1 cellular context compared by ENCODE assay signal in the genomic region with DNA sequence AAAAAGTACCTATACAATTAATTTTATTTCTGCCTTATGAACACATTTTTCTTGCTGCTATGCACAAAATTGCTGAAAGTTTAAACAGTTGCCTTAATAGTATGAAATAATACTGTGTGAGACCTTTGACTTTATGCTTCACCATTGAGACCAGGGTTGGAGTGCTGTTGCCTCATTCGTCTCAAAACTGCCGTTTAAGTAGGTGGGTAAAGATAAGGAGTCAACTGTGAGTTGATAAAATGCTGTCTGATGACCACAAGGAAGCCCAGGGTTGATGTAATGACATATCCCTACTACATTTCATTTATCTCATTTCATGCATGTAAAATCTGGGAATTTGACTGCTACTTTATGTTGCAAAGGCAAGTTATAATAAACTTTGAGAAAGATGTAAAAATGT.
TF ChIP-seq lines count a peak whose summit lies in the region.

No MANE protein-coding gene starts in this region.

TF ChIP-seq in K562, 482 proteins besides CTCF, POLR2A, EP300 and RAD21 (continues in another document):
- TF ChIP-seq, protein P1, sequence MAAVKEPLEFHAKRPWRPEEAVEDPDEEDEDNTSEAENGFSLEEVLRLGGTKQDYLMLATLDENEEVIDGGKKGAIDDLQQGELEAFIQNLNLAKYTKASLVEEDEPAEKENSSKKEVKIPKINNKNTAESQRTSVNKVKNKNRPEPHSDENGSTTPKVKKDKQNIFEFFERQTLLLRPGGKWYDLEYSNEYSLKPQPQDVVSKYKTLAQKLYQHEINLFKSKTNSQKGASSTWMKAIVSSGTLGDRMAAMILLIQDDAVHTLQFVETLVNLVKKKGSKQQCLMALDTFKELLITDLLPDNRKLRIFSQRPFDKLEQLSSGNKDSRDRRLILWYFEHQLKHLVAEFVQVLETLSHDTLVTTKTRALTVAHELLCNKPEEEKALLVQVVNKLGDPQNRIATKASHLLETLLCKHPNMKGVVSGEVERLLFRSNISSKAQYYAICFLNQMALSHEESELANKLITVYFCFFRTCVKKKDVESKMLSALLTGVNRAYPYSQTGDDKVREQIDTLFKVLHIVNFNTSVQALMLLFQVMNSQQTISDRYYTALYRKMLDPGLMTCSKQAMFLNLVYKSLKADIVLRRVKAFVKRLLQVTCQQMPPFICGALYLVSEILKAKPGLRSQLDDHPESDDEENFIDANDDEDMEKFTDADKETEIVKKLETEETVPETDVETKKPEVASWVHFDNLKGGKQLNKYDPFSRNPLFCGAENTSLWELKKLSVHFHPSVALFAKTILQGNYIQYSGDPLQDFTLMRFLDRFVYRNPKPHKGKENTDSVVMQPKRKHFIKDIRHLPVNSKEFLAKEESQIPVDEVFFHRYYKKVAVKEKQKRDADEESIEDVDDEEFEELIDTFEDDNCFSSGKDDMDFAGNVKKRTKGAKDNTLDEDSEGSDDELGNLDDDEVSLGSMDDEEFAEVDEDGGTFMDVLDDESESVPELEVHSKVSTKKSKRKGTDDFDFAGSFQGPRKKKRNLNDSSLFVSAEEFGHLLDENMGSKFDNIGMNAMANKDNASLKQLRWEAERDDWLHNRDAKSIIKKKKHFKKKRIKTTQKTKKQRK (IDR thresholded peaks at IDR 0.05; ENCODE audit: borderline replicate concordance, low read depth, low read length) = no peak
- TF ChIP-seq CREM (IDR thresholded peaks at IDR 0.05; ENCODE audit: low read depth) (0 out of 2 replicates have a peak, but pooled peaks have one; percentile 50), ZNF583 (CRISPR knock-in tag; IDR thresholded peaks at IDR 0.05) (no peak), CBFA2T2 (conservative IDR thresholded peaks at IDR 0.05) (0 out of 2 replicates have a peak, but pooled peaks have one; percentile 41), SMARCE1 (IDR thresholded peaks at IDR 0.05) (peak; percentile 74; the same call in 1 of the 2 replicates), RHOXF2B (CRISPR knock-in tag; conservative IDR thresholded peaks at IDR 0.05) (no peak), NCOR1 (IDR thresholded peaks at IDR 0.05) (peak; percentile 53; the same call in 1 of the 2 replicates), TEAD1 (CRISPR knock-in tag; IDR thresholded peaks at IDR 0.05) (peak in 1 of 2 experiments; percentile 47; a peak in 1 of 4 replicates), FOXM1 (IDR thresholded peaks at IDR 0.05; ENCODE audit: low read depth) (peak; percentile 53; the same call in 1 of the 2 replicates), FOXM1 (CRISPR knock-in tag; IDR thresholded peaks at IDR 0.05; ENCODE audit: low read depth) (no peak), HMGN3 (IDR thresholded peaks at IDR 0.05; ENCODE audit: borderline replicate concordance, extremely low read depth, insufficient read length, low read depth, low read length) (no peak), NBN (IDR thresholded peaks at IDR 0.05; ENCODE audit: low read depth) (0 out of 2 replicates have a peak, but pooled peaks have one; percentile 29), MEIS2 (IDR thresholded peaks at IDR 0.05; ENCODE audit: partially characterized antibody) (peak; percentile 79), PHB (CRISPR knock-in tag; IDR thresholded peaks at IDR 0.05) (no peak), ESRRA (IDR thresholded peaks at IDR 0.05; ENCODE audit: borderline replicate concordance, low read depth) (peak; percentile 47; the same call in 1 of the 2 replicates), NFE2 (IDR thresholded peaks at IDR 0.05; ENCODE audit: low read depth) (0 out of 2 replicates have a peak, but pooled peaks have one; percentile 19), NFYB (IDR thresholded peaks at IDR 0.05; ENCODE audit: extremely low read depth, insufficient read length) (no peak), TRIM24 (IDR thresholded peaks at IDR 0.05) (peak; percentile 47 to 73; a peak in 2 of 4 replicates), TAL1 (IDR thresholded peaks at IDR 0.05) (peak; percentile 64), TEAD4 (IDR thresholded peaks at IDR 0.05; ENCODE audit: low read length) (peak; percentile 81), TEAD4 (CRISPR knock-in tag; IDR thresholded peaks at IDR 0.05; ENCODE audit: borderline replicate concordance) (no peak), RNF2 (IDR thresholded peaks at IDR 0.05) (peak; percentile 77; the same call in 1 of the 2 replicates), ZNF165 (CRISPR knock-in tag; IDR thresholded peaks at IDR 0.05; ENCODE audit: borderline replicate concordance) (no peak), PRMT5 (CRISPR knock-in tag; IDR thresholded peaks at IDR 0.05) (no peak), SMAD4 (CRISPR knock-in tag; conservative IDR thresholded peaks at IDR 0.05) (peak; percentile 64), POLR3A (IDR thresholded peaks at IDR 0.05; ENCODE audit: borderline replicate concordance, extremely low read depth, insufficient read depth, insufficient read length) (no peak), BRD9 (IDR thresholded peaks at IDR 0.05; ENCODE audit: low read depth, partially characterized antibody) (peak; percentile 28), ARNT (IDR thresholded peaks at IDR 0.05) (peak in 1 of 2 experiments; percentile 70; a peak in 1 of 4 replicates), PHF21A (IDR thresholded peaks at IDR 0.05; ENCODE audit: borderline replicate concordance, low read depth) (no peak), CEBPG (CRISPR knock-in tag; IDR thresholded peaks at IDR 0.05) (peak; percentile 93), CEBPG (tag; conservative IDR thresholded peaks at IDR 0.05 in 1 of 2, IDR thresholded peaks at IDR 0.05 in 1 of 2) (peak; percentile 64 to 87), ZNF175 (CRISPR knock-in tag; IDR thresholded peaks at IDR 0.05; ENCODE audit: low read depth) (0 out of 2 replicates have a peak, but pooled peaks have one; percentile 30), DPF2 (IDR thresholded peaks at IDR 0.05) (peak; percentile 88), MTF1 (CRISPR knock-in tag; IDR thresholded peaks at IDR 0.05; ENCODE audit: borderline replicate concordance) (no peak), TCF3 (CRISPR knock-in tag; IDR thresholded peaks at IDR 0.05) (peak; percentile 70), SMARCC2 (IDR thresholded peaks at IDR 0.05; ENCODE audit: low read depth) (0 out of 2 replicates have a peak, but pooled peaks have one; percentile 34), HDAC3 (IDR thresholded peaks at IDR 0.05; ENCODE audit: borderline replicate concordance, partially characterized antibody) (peak; percentile 27), CBFA2T3 (IDR thresholded peaks at IDR 0.05) (peak; percentile 76), KLF16 (IDR thresholded peaks at IDR 0.05) (peak; percentile 32; the same call in 1 of the 2 replicates), SMARCA4 (IDR thresholded peaks at IDR 0.05) (peak; percentile 88), JUN (IDR thresholded peaks at IDR 0.05; ENCODE audit: borderline replicate concordance, low read depth, low read length) (peak; percentile 58), JUN (CRISPR knock-in tag; IDR thresholded peaks at IDR 0.05; ENCODE audit: borderline replicate concordance) (no peak), NR2C2 (CRISPR knock-in tag; IDR thresholded peaks at IDR 0.05) (no peak), NR2C2 (tag; IDR thresholded peaks at IDR 0.05) (peak; percentile 65; the same call in 1 of the 2 replicates), FOSL1 (tag; conservative IDR thresholded peaks at IDR 0.05) (peak; percentile 50; the same call in 1 of the 2 replicates)
- TF ChIP-seq, protein P2, sequence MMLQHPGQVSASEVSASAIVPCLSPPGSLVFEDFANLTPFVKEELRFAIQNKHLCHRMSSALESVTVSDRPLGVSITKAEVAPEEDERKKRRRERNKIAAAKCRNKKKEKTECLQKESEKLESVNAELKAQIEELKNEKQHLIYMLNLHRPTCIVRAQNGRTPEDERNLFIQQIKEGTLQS (IDR thresholded peaks at IDR 0.05) = peak; percentile 85
- TF ChIP-seq, protein P2 (CRISPR knock-in tag; conservative IDR thresholded peaks at IDR 0.05) = no peak
- TF ChIP-seq, protein P3, sequence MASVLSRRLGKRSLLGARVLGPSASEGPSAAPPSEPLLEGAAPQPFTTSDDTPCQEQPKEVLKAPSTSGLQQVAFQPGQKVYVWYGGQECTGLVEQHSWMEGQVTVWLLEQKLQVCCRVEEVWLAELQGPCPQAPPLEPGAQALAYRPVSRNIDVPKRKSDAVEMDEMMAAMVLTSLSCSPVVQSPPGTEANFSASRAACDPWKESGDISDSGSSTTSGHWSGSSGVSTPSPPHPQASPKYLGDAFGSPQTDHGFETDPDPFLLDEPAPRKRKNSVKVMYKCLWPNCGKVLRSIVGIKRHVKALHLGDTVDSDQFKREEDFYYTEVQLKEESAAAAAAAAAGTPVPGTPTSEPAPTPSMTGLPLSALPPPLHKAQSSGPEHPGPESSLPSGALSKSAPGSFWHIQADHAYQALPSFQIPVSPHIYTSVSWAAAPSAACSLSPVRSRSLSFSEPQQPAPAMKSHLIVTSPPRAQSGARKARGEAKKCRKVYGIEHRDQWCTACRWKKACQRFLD (CRISPR knock-in tag; IDR thresholded peaks at IDR 0.05) = peak; percentile 31; the same call in 1 of the 2 replicates
- TF ChIP-seq, protein P4, sequence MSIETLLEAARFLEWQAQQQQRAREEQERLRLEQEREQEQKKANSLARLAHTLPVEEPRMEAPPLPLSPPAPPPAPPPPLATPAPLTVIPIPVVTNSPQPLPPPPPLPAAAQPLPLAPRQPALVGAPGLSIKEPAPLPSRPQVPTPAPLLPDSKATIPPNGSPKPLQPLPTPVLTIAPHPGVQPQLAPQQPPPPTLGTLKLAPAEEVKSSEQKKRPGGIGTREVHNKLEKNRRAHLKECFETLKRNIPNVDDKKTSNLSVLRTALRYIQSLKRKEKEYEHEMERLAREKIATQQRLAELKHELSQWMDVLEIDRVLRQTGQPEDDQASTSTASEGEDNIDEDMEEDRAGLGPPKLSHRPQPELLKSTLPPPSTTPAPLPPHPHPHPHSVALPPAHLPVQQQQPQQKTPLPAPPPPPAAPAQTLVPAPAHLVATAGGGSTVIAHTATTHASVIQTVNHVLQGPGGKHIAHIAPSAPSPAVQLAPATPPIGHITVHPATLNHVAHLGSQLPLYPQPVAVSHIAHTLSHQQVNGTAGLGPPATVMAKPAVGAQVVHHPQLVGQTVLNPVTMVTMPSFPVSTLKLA (conservative IDR thresholded peaks at IDR 0.05) = peak in 1 of 2 experiments; percentile 40; a peak in 1 of 4 replicates
- TF ChIP-seq, protein P5, sequence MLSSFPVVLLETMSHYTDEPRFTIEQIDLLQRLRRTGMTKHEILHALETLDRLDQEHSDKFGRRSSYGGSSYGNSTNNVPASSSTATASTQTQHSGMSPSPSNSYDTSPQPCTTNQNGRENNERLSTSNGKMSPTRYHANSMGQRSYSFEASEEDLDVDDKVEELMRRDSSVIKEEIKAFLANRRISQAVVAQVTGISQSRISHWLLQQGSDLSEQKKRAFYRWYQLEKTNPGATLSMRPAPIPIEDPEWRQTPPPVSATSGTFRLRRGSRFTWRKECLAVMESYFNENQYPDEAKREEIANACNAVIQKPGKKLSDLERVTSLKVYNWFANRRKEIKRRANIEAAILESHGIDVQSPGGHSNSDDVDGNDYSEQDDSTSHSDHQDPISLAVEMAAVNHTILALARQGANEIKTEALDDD (IDR thresholded peaks at IDR 0.05) = 0 out of 2 replicates have a peak, but pooled peaks have one; percentile 25
- TF ChIP-seq, protein P6, sequence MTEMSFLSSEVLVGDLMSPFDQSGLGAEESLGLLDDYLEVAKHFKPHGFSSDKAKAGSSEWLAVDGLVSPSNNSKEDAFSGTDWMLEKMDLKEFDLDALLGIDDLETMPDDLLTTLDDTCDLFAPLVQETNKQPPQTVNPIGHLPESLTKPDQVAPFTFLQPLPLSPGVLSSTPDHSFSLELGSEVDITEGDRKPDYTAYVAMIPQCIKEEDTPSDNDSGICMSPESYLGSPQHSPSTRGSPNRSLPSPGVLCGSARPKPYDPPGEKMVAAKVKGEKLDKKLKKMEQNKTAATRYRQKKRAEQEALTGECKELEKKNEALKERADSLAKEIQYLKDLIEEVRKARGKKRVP (CRISPR knock-in tag; IDR thresholded peaks at IDR 0.05) = peak; percentile 88
- TF ChIP-seq, protein P7, sequence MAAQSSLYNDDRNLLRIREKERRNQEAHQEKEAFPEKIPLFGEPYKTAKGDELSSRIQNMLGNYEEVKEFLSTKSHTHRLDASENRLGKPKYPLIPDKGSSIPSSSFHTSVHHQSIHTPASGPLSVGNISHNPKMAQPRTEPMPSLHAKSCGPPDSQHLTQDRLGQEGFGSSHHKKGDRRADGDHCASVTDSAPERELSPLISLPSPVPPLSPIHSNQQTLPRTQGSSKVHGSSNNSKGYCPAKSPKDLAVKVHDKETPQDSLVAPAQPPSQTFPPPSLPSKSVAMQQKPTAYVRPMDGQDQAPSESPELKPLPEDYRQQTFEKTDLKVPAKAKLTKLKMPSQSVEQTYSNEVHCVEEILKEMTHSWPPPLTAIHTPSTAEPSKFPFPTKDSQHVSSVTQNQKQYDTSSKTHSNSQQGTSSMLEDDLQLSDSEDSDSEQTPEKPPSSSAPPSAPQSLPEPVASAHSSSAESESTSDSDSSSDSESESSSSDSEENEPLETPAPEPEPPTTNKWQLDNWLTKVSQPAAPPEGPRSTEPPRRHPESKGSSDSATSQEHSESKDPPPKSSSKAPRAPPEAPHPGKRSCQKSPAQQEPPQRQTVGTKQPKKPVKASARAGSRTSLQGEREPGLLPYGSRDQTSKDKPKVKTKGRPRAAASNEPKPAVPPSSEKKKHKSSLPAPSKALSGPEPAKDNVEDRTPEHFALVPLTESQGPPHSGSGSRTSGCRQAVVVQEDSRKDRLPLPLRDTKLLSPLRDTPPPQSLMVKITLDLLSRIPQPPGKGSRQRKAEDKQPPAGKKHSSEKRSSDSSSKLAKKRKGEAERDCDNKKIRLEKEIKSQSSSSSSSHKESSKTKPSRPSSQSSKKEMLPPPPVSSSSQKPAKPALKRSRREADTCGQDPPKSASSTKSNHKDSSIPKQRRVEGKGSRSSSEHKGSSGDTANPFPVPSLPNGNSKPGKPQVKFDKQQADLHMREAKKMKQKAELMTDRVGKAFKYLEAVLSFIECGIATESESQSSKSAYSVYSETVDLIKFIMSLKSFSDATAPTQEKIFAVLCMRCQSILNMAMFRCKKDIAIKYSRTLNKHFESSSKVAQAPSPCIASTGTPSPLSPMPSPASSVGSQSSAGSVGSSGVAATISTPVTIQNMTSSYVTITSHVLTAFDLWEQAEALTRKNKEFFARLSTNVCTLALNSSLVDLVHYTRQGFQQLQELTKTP (IDR thresholded peaks at IDR 0.05; ENCODE audit: low read depth in 1 of 2, partially characterized antibody in 2 of 2) = peak in 1 of 2 experiments; percentile 60
- TF ChIP-seq, protein P8, sequence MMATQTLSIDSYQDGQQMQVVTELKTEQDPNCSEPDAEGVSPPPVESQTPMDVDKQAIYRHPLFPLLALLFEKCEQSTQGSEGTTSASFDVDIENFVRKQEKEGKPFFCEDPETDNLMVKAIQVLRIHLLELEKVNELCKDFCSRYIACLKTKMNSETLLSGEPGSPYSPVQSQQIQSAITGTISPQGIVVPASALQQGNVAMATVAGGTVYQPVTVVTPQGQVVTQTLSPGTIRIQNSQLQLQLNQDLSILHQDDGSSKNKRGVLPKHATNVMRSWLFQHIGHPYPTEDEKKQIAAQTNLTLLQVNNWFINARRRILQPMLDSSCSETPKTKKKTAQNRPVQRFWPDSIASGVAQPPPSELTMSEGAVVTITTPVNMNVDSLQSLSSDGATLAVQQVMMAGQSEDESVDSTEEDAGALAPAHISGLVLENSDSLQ (IDR thresholded peaks at IDR 0.05) = peak; percentile 35; the same call in 1 of the 2 replicates
